20 cellular contexts compared by ENCODE assay signal in genomic region chr11:57407010-57407409, GRCh38. TPM values are rescaled to one million over a fixed set of nuclear protein-coding genes. Genes with fewer than 3 reads are reported as not detected.
A peak's percentile ranks its signal among the peaks of the same experiment; 100 is the strongest.
DNase-seq lines count a peak whose midpoint lies in the region; ATAC-seq and TF ChIP-seq lines count a peak whose summit lies in the region.
"Had no signal": no experiment of that assay in that cellular context is flagged by ENCODE, and none has a peak within 500 bp of the region (broad histone marks: within the 10 kb centered on the region; RNA-seq: fewer than 3 reads in every experiment).

No MANE protein-coding gene starts in this region.

- no peak overlapping the region for H4K8ac ChIP-seq in H9 (replicated peaks; ENCODE audit: insufficient read length, low read depth, low read length)

- TF ChIP-seq CTCF in H9 (conservative IDR thresholded peaks at IDR 0.05) = no peak

- H2BK120ac ChIP-seq in H9 (ENCODE audit: low read depth, low read length, poor library complexity, severe bottlenecking) = no peak overlapping the region

- no peak overlapping the region for H2AK5ac ChIP-seq in H9 (ENCODE audit: insufficient read length, low read length)

- no peak overlapping the region for H3K27ac ChIP-seq in H9 (ENCODE audit: insufficient read length, low read depth, low read length)
- H3K27ac ChIP-seq in Karpas-422 (ENCODE audit: low read length) = no peak overlapping the region

- WGBS in H9 (ENCODE audit: extremely low coverage, insufficient read length, low lambda C conversion rate) = no CpG with 5 or more reads among the region's 1 CpG

- H3K23me2 ChIP-seq in H9 (ENCODE audit: insufficient read length, low read depth, low read length, poor library complexity, severe bottlenecking) = no peaks in the 10 kb centered on the region

- no peak overlapping the region for H2BK20ac ChIP-seq in H9 (ENCODE audit: low read depth, low read length, poor library complexity, severe bottlenecking)

- no peak overlapping the region for H3K4me3 Mint-ChIP-seq in activated CD8-positive, alpha-beta memory T cell treated with anti-CD3 and anti-CD28 coated beads, Interleukin-2, amount 10 ng/mL, durations not matched to agents 7 days and 5 days
- H3K4me3 Mint-ChIP-seq in activated T-helper 2 cell treated with anti-CD3 and anti-CD28 coated beads, Interferon-gamma antibody, Interleukin-2, Interleukin-4, amounts not matched to agents 10 μg/mL and 5 μg/mL and 100 μg/mL, durations not matched to agents 14 hours and 24 hours and 36 hours (ENCODE audit: low read depth) = no peak overlapping the region
- H3K4me3 Mint-ChIP-seq in stimulated activated naive CD8-positive, alpha-beta T cell treated with anti-CD3 and anti-CD28 coated beads, Interleukin-15, amount 100 ng/mL, for 72 hours = peak overlapping the region in 1 of 2 donors; percentile 49
- no peak overlapping the region for H3K4me3 Mint-ChIP-seq in H9
- H3K4me3 Mint-ChIP-seq: naive thymus-derived CD4-positive, alpha-beta T cell had no signal

- H3K9me3 ChIP-seq in H9 (ENCODE audit: control insufficient read depth, low read depth, low read length) (no peaks in the 10 kb centered on the region), Karpas-422 (ENCODE audit: low read length) (no peaks in the 10 kb centered on the region)

- no peak overlapping the region for H2BK12ac ChIP-seq in H9 (ENCODE audit: insufficient read length, low read depth, low read length)

- no peak overlapping the region for H3K4me3 ChIP-seq in Karpas-422 (ENCODE audit: low read length)

- H3K79me2 ChIP-seq in H9 (ENCODE audit: insufficient read depth, low read length) = no peaks in the 10 kb centered on the region
- no peaks in the 10 kb centered on the region for H3K79me2 ChIP-seq in Karpas-422 (ENCODE audit: low read length)

- H3K4me2 ChIP-seq in H9 (ENCODE audit: insufficient read depth, insufficient read length, low read length) = no peak overlapping the region
- no peak overlapping the region for H3K4me2 ChIP-seq in Karpas-422 (ENCODE audit: low read depth, low read length, poor library complexity, severe bottlenecking)

- ATAC-seq in activated CD8-positive, alpha-beta memory T cell treated with anti-CD3 and anti-CD28 coated beads, Interleukin-2, amount 10 ng/mL, durations not matched to agents 7 days and 5 days = no peak
- no peak for ATAC-seq in stimulated activated naive CD8-positive, alpha-beta T cell treated with anti-CD3 and anti-CD28 coated beads, Interleukin-15, amount 100 ng/mL, for 72 hours
- no peak for ATAC-seq in GM21529 (IDR thresholded peaks at IDR 0.05; ENCODE audit: unreplicated experiment)
- ATAC-seq: left colon had no signal

- H3K23ac ChIP-seq in H9 (ENCODE audit: insufficient read length, low read depth, low read length) = no peak overlapping the region

- no peak overlapping the region for H3T11ph ChIP-seq in H9 (ENCODE audit: low read length)

- intact Hi-C loops in activated T-helper 2 cell treated with anti-CD3 and anti-CD28 coated beads, Interferon-gamma antibody, Interleukin-2, Interleukin-4, amounts not matched to agents 10 μg/mL and 5 μg/mL and 100 μg/mL, durations not matched to agents 14 hours and 24 hours and 36 hours (cut with micrococcal nuclease) = loop anchor here (2.0 kb wide), 1 partner anchor 72 kb away; the partner anchor contains the start of gene SSRP1
- intact Hi-C loops in cardiac septum (cut with DNase I) = loop anchor here (5.0 kb wide), 1 partner anchor 45 kb away; no protein-coding TSS in a partner anchor

- no peak overlapping the region for H2AFZ ChIP-seq in H9 (ENCODE audit: low read length)
- H2AFZ ChIP-seq in Karpas-422 (ENCODE audit: low read length) = no peak overlapping the region

- H2BK5ac ChIP-seq in H9 (ENCODE audit: insufficient read length, low read length) = no peak overlapping the region

- H3K9me2 ChIP-seq in Karpas-422 (replicated peaks; ENCODE audit: insufficient read depth, low read length) = no peaks in the 10 kb centered on the region

- H2BK15ac ChIP-seq in H9 (ENCODE audit: low read depth, low read length) = no peak overlapping the region

- H3K4ac ChIP-seq in H9 (ENCODE audit: low read depth, low read length) = no peak overlapping the region

- H3K27ac Mint-ChIP-seq in activated CD8-positive, alpha-beta memory T cell treated with anti-CD3 and anti-CD28 coated beads, Interleukin-2, amount 10 ng/mL, durations not matched to agents 7 days and 5 days = peak overlapping the region; percentile 35
- H3K27ac Mint-ChIP-seq in activated T-helper 2 cell treated with anti-CD3 and anti-CD28 coated beads, Interferon-gamma antibody, Interleukin-2, Interleukin-4, amounts not matched to agents 10 μg/mL and 5 μg/mL and 100 μg/mL, durations not matched to agents 14 hours and 24 hours and 36 hours = peak overlapping the region; percentile 98
- peak overlapping the region; percentile 81 to 93 for H3K27ac Mint-ChIP-seq in stimulated activated naive CD8-positive, alpha-beta T cell treated with anti-CD3 and anti-CD28 coated beads, Interleukin-15, amount 100 ng/mL, for 72 hours
- H3K27ac Mint-ChIP-seq in H9 = no peak overlapping the region

- H3K36me3 ChIP-seq in Karpas-422 (ENCODE audit: insufficient read depth, low read length) = peaks cover 43% of the 10 kb centered on the region

- no peak overlapping the region for H4K5ac ChIP-seq in H9 (ENCODE audit: insufficient read length, low read depth, low read length)

- H3K56ac ChIP-seq in H9 (ENCODE audit: insufficient read length, low read depth, low read length) = no peak overlapping the region

- CTCF ChIA-PET in activated CD8-positive, alpha-beta memory T cell treated with anti-CD3 and anti-CD28 coated beads, Interleukin-2, amount 10 ng/mL, durations not matched to agents 7 days and 5 days (lab: Charles Lee) = interaction anchor here (1.2 kb wide), 1 partner anchor 47 kb away, joined by 3 read pairs; no protein-coding TSS in a partner anchor

- H3K14ac ChIP-seq in H9 (ENCODE audit: insufficient read depth, low read length) = no peak overlapping the region

- no peak overlapping the region for H3K9ac ChIP-seq in H9 (ENCODE audit: extremely low read depth, insufficient read length, low read length)
- H3K9ac ChIP-seq in Karpas-422 (ENCODE audit: low read length) = no peak overlapping the region

- no peak overlapping the region for H4K91ac ChIP-seq in H9 (ENCODE audit: insufficient read length, low read depth, low read length)

- H3K18ac ChIP-seq in H9 (ENCODE audit: insufficient read length, low read depth, low read length) = no peak overlapping the region

- no peaks in the 10 kb centered on the region for H3K27me3 ChIP-seq in H9 (ENCODE audit: insufficient read depth, low read length)
- no peaks in the 10 kb centered on the region for H3K27me3 ChIP-seq in Karpas-422 (ENCODE audit: low read length)

- H3K4me1 ChIP-seq in H9 (ENCODE audit: insufficient read depth, low read length) = no peaks in the 10 kb centered on the region
- no peaks in the 10 kb centered on the region for H3K4me1 ChIP-seq in Karpas-422 (ENCODE audit: low read length)

- peaks cover 53% of the 10 kb centered on the region for H3K36me3 Mint-ChIP-seq in activated CD8-positive, alpha-beta memory T cell treated with anti-CD3 and anti-CD28 coated beads, Interleukin-2, amount 10 ng/mL, durations not matched to agents 7 days and 5 days
- peaks cover 68% of the 10 kb centered on the region for H3K36me3 Mint-ChIP-seq in activated T-helper 2 cell treated with anti-CD3 and anti-CD28 coated beads, Interferon-gamma antibody, Interleukin-2, Interleukin-4, amounts not matched to agents 10 μg/mL and 5 μg/mL and 100 μg/mL, durations not matched to agents 14 hours and 24 hours and 36 hours (ENCODE audit: low read depth)
- H3K36me3 Mint-ChIP-seq in H9 (ENCODE audit: insufficient read depth in 1 of 3, low read depth in 3 of 3) = peaks cover 11 to 36% (median 20%) of the 10 kb centered on the region in 3 experiments; a peak in 6 of 7 replicates

- H3K4me1 Mint-ChIP-seq in activated CD8-positive, alpha-beta memory T cell treated with anti-CD3 and anti-CD28 coated beads, Interleukin-2, amount 10 ng/mL, durations not matched to agents 7 days and 5 days = peaks cover 47% of the 10 kb centered on the region
- peaks cover 31% of the 10 kb centered on the region for H3K4me1 Mint-ChIP-seq in activated T-helper 2 cell treated with anti-CD3 and anti-CD28 coated beads, Interferon-gamma antibody, Interleukin-2, Interleukin-4, amounts not matched to agents 10 μg/mL and 5 μg/mL and 100 μg/mL, durations not matched to agents 14 hours and 24 hours and 36 hours (ENCODE audit: low read depth)
- peaks cover 73% of the 10 kb centered on the region for H3K4me1 Mint-ChIP-seq in stimulated activated naive CD8-positive, alpha-beta T cell treated with anti-CD3 and anti-CD28 coated beads, Interleukin-15, amount 100 ng/mL, for 72 hours
- H3K4me1 Mint-ChIP-seq in H9 = 0 out of 4 replicates have a peak, but pooled peaks cover 0 to 3% of the 10 kb centered on the region in 2 experiments

- H4K20me1 ChIP-seq in H9 (ENCODE audit: control insufficient read depth, insufficient read depth, insufficient read length) (no peaks in the 10 kb centered on the region), Karpas-422 (ENCODE audit: insufficient read depth, low read depth, low read length) (peaks cover 8% of the 10 kb centered on the region; the same call in 1 of the 2 replicates)

- no peaks in the 10 kb centered on the region for H3K9me3 Mint-ChIP-seq in activated CD8-positive, alpha-beta memory T cell treated with anti-CD3 and anti-CD28 coated beads, Interleukin-2, amount 10 ng/mL, durations not matched to agents 7 days and 5 days (ENCODE audit: low read depth)
- H3K9me3 Mint-ChIP-seq in activated T-helper 2 cell treated with anti-CD3 and anti-CD28 coated beads, Interferon-gamma antibody, Interleukin-2, Interleukin-4, amounts not matched to agents 10 μg/mL and 5 μg/mL and 100 μg/mL, durations not matched to agents 14 hours and 24 hours and 36 hours = no peaks in the 10 kb centered on the region
- no peaks in the 10 kb centered on the region for H3K9me3 Mint-ChIP-seq in stimulated activated naive CD8-positive, alpha-beta T cell treated with anti-CD3 and anti-CD28 coated beads, Interleukin-15, amount 100 ng/mL, for 72 hours
- H3K9me3 Mint-ChIP-seq in H9 = no peaks in the 10 kb centered on the region; a peak in 1 of 5 replicates
- H3K9me3 Mint-ChIP-seq: naive thymus-derived CD4-positive, alpha-beta T cell had no signal

- H3K79me1 ChIP-seq in H9 (ENCODE audit: insufficient read depth, low read depth, low read length, poor library complexity, severe bottlenecking) = no peaks in the 10 kb centered on the region

- DNase-seq in activated CD8-positive, alpha-beta memory T cell treated with anti-CD3 and anti-CD28 coated beads, Interleukin-2, amount 10 ng/mL, durations not matched to agents 7 days and 5 days = no peak
- no peak for DNase-seq in activated CD8-positive, alpha-beta memory T cell treated with anti-CD3 and anti-CD28 coated beads, Interleukin-2, amount 50 U/mL, for 4 hours
- no peak for DNase-seq in activated T-helper 2 cell treated with anti-CD3 and anti-CD28 coated beads, Interferon-gamma antibody, Interleukin-2, Interleukin-4, amounts not matched to agents 10 μg/mL and 5 μg/mL and 100 μg/mL, durations not matched to agents 14 hours and 24 hours and 36 hours (ENCODE audit: low spot score)
- DNase-seq in cardiac septum (ENCODE audit: low spot score) (peak; percentile 41), H9 (no peak), Karpas-422 (no peak)
- no peak for DNase-seq in stimulated activated naive CD8-positive, alpha-beta T cell treated with anti-CD3 and anti-CD28 coated beads, Interleukin-15, amount 100 ng/mL, for 72 hours
- DNase-seq: activated CD4-positive, alpha-beta T cell treated with anti-CD3 and anti-CD28 coated beads, Interleukin-2, amount 50 U/mL, for 1 hour; GOT3; left colon; NCI-H187 treated with DMSO at 0.1 percent for 48 hours; NCI-H524 treated with DMSO at 0.1 percent for 48 hours; retina; stimulated activated naive CD4-positive, alpha-beta T cell had no signal

- H3K27me3 Mint-ChIP-seq in activated CD8-positive, alpha-beta memory T cell treated with anti-CD3 and anti-CD28 coated beads, Interleukin-2, amount 10 ng/mL, durations not matched to agents 7 days and 5 days = no peaks in the 10 kb centered on the region
- no peaks in the 10 kb centered on the region for H3K27me3 Mint-ChIP-seq in activated T-helper 2 cell treated with anti-CD3 and anti-CD28 coated beads, Interferon-gamma antibody, Interleukin-2, Interleukin-4, amounts not matched to agents 10 μg/mL and 5 μg/mL and 100 μg/mL, durations not matched to agents 14 hours and 24 hours and 36 hours (ENCODE audit: low read depth)
- H3K27me3 Mint-ChIP-seq in stimulated activated naive CD8-positive, alpha-beta T cell treated with anti-CD3 and anti-CD28 coated beads, Interleukin-15, amount 100 ng/mL, for 72 hours = no peaks in the 10 kb centered on the region
- H3K27me3 Mint-ChIP-seq in H9 (ENCODE audit: low read depth) = peaks cover 3% of the 10 kb centered on the region; the same call in 1 of the 2 replicates
- H3K27me3 Mint-ChIP-seq: naive thymus-derived CD4-positive, alpha-beta T cell had no signal

RNA-seq across cellular contexts. Expression of gene PRG2, which starts 16.6 kb away (rescaled TPM):
- total RNA-seq in activated CD8-positive, alpha-beta memory T cell treated with anti-CD3 and anti-CD28 coated beads, Interleukin-2, amount 10 ng/mL, durations not matched to agents 7 days and 5 days = under 1 TPM; 0.59 to 0.79 TPM
- 0.18 TPM in 1 of 2 replicates, not detected in the other for total RNA-seq in activated T-helper 2 cell treated with anti-CD3 and anti-CD28 coated beads, Interferon-gamma antibody, Interleukin-2, Interleukin-4, amounts not matched to agents 10 μg/mL and 5 μg/mL and 100 μg/mL, durations not matched to agents 14 hours and 24 hours and 36 hours
- total RNA-seq in cardiac septum (not detected), H9 (2021) (0.31 TPM in 1 of 2 replicates, not detected in the other)
- total RNA-seq in Karpas-422 (2014; rRNA removed; shearing (Covaris generic); ENCODE audit: low replicate concordance) = not detected in 2 replicates
- total RNA-seq: A172, G401 had no signal

RNA-seq across cellular contexts. Expression of gene SLC43A3, which starts 19.9 kb away (rescaled TPM):
- total RNA-seq in activated CD8-positive, alpha-beta memory T cell treated with anti-CD3 and anti-CD28 coated beads, Interleukin-2, amount 10 ng/mL, durations not matched to agents 7 days and 5 days = 100 to 1,000 TPM; 106 to 117 TPM
- total RNA-seq in activated T-helper 2 cell treated with anti-CD3 and anti-CD28 coated beads, Interferon-gamma antibody, Interleukin-2, Interleukin-4, amounts not matched to agents 10 μg/mL and 5 μg/mL and 100 μg/mL, durations not matched to agents 14 hours and 24 hours and 36 hours = 174 and 189 TPM in 2 replicates
- total RNA-seq in cardiac septum (26.7 TPM), H9 (2021) (21.4 and 21.9 TPM in 2 replicates)
- 56.6 and 69.3 TPM in 2 replicates for total RNA-seq in Karpas-422 (2014; rRNA removed; shearing (Covaris generic); ENCODE audit: low replicate concordance)
- total RNA-seq: G401 had no signal

RNA-seq across cellular contexts. Expression of gene PRG3, which starts 26.1 kb away (rescaled TPM):
- total RNA-seq in activated CD8-positive, alpha-beta memory T cell treated with anti-CD3 and anti-CD28 coated beads, Interleukin-2, amount 10 ng/mL, durations not matched to agents 7 days and 5 days = not detected
- not detected in 2 replicates for total RNA-seq in activated T-helper 2 cell treated with anti-CD3 and anti-CD28 coated beads, Interferon-gamma antibody, Interleukin-2, Interleukin-4, amounts not matched to agents 10 μg/mL and 5 μg/mL and 100 μg/mL, durations not matched to agents 14 hours and 24 hours and 36 hours
- total RNA-seq in cardiac septum (not detected), H9 (2021) (not detected in 2 replicates)
- not detected in 2 replicates for total RNA-seq in Karpas-422 (2014; rRNA removed; shearing (Covaris generic); ENCODE audit: low replicate concordance)
- total RNA-seq: A172; cerebellum; G401; left colon; naive thymus-derived CD4-positive, alpha-beta T cell; T-helper 2 cell treated with Interferon-gamma antibody and Interleukin-4, amounts not matched to agents 100 ng/mL and 5 ng/mL, for 36 hours had no signal

RNA-seq across cellular contexts. Expression of gene RTN4RL2, which starts 53.3 kb away (rescaled TPM):
- total RNA-seq in activated CD8-positive, alpha-beta memory T cell treated with anti-CD3 and anti-CD28 coated beads, Interleukin-2, amount 10 ng/mL, durations not matched to agents 7 days and 5 days = not detected
- total RNA-seq in activated T-helper 2 cell treated with anti-CD3 and anti-CD28 coated beads, Interferon-gamma antibody, Interleukin-2, Interleukin-4, amounts not matched to agents 10 μg/mL and 5 μg/mL and 100 μg/mL, durations not matched to agents 14 hours and 24 hours and 36 hours = 0.18 TPM in 1 of 2 replicates, not detected in the other
- total RNA-seq in cardiac septum (0.73 TPM), H9 (2021) (7.0 and 7.1 TPM in 2 replicates)
- total RNA-seq in Karpas-422 (2014; rRNA removed; shearing (Covaris generic); ENCODE audit: low replicate concordance) = 0.07 TPM in 1 of 2 replicates, not detected in the other
- total RNA-seq: G401 had no signal

Comparison
In these comparisons a context has a peak if more than half of its experiments do, and no peak if none do; other contexts are left out.
1. H3K27ac Mint-ChIP-seq: peak in activated CD8-positive, alpha-beta memory T cell treated with anti-CD3 and anti-CD28 coated beads, Interleukin-2, amount 10 ng/mL, durations not matched to agents 7 days and 5 days (single experiment), activated T-helper 2 cell treated with anti-CD3 and anti-CD28 coated beads, Interferon-gamma antibody, Interleukin-2, Interleukin-4, amounts not matched to agents 10 μg/mL and 5 μg/mL and 100 μg/mL, durations not matched to agents 14 hours and 24 hours and 36 hours (single experiment) and stimulated activated naive CD8-positive, alpha-beta T cell treated with anti-CD3 and anti-CD28 coated beads, Interleukin-15, amount 100 ng/mL, for 72 hours (2 of 2); none in H9 (0 of 3).